In the genomic region with DNA sequence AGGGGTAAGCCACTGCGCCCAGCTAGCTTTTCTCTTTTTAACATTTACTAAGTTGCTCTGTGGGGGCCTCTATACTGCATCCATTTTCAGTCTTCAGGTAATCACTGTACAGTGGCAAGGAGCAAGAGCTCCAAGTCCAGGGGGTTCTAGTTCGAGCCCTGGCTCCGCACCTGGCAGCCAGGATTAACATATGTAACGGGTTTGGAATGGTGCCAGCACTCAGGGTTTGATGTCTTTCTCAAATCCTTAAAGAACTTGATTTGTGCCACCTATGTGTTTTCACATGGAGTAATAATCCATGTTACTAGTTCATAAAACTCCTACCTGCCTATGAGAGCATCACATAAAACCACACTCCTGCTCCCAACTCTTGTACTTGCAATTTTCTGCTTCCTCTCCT, we compare ENCODE assay signal across 17 cellular contexts. TPM values are rescaled to one million over a fixed set of nuclear protein-coding genes. Genes with fewer than 3 reads are reported as not detected.
DNase-seq lines count a peak whose midpoint lies in the region; ATAC-seq and TF ChIP-seq lines count a peak whose summit lies in the region.
"Had no signal": no experiment of that assay in that cellular context is flagged by ENCODE, and none has a peak within 500 bp of the region (broad histone marks: within the 10 kb centered on the region; RNA-seq: fewer than 3 reads in every experiment).

No MANE protein-coding gene starts in this region.

- intact Hi-C loops in tibial artery (cut with DNase I; ENCODE audit: low total_unique reads) = no loop called here

- H3K36me3 ChIP-seq in tibial artery = peaks cover 40 to 57% (median 57%) of the 10 kb centered on the region in 3 donors

- H3K27ac ChIP-seq in tibial artery = no peak overlapping the region

- no peaks in the 10 kb centered on the region for H3K9me3 Mint-ChIP-seq in activated naive CD4-positive, alpha-beta T cell treated with anti-CD3 and anti-CD28 coated beads, Interleukin-2, amount 50 U/mL, for 72 hours
- H3K9me3 Mint-ChIP-seq in activated naive CD8-positive, alpha-beta T cell treated with anti-CD3 and anti-CD28 coated beads for 36 hours = no peaks in the 10 kb centered on the region

- peak overlapping the region; percentile 22 to 57 for H3K27ac Mint-ChIP-seq in activated naive CD4-positive, alpha-beta T cell treated with anti-CD3 and anti-CD28 coated beads, Interleukin-2, amount 50 U/mL, for 72 hours
- H3K27ac Mint-ChIP-seq in activated naive CD8-positive, alpha-beta T cell treated with anti-CD3 and anti-CD28 coated beads for 36 hours = peak overlapping the region; percentile 59

- no peak overlapping the region for H3K4me3 Mint-ChIP-seq in activated naive CD8-positive, alpha-beta T cell treated with anti-CD3 and anti-CD28 coated beads for 36 hours

- DNase-seq in NCI-H82 (lab: John Stamatoyannopoulos, UW) (peak; percentile 40), NCI-H82 treated with DMSO at 0.1 percent for 48 hours (lab: John Stamatoyannopoulos, UW; ENCODE audit: unreplicated experiment) (no peak), tibial artery (peak; percentile 13 to 51), Ammon's horn (ENCODE audit: low spot score) (no peak), HuH-7 (ENCODE audit: low spot score) (no peak)
- DNase-seq in activated naive CD4-positive, alpha-beta T cell treated with anti-CD3 and anti-CD28 coated beads, Interleukin-2, amount 50 U/mL, for 72 hours (ENCODE audit: low spot score in 2 of 2) = no peak
- DNase-seq in activated naive CD4-positive, alpha-beta T cell (lab: John Stamatoyannopoulos, UW) = no peak
- DNase-seq in activated naive CD8-positive, alpha-beta T cell treated with anti-CD3 and anti-CD28 coated beads for 36 hours = no peak
- DNase-seq: C1 segment of cervical spinal cord, Caco-2, H7, IMR-90, NCI-H1436, NCI-H2081, NCI-H226, NCI-H526, PC-3 had no signal

- peaks cover 34% of the 10 kb centered on the region for H3K4me1 Mint-ChIP-seq in activated naive CD8-positive, alpha-beta T cell treated with anti-CD3 and anti-CD28 coated beads for 36 hours

- no peaks in the 10 kb centered on the region for H3K27me3 ChIP-seq in tibial artery

- no peak for ATAC-seq in activated naive CD4-positive, alpha-beta T cell treated with anti-CD3 and anti-CD28 coated beads, Interleukin-2, amount 50 U/mL, for 72 hours
- ATAC-seq: PC-3 had no signal

- no peak overlapping the region for H3K4me3 ChIP-seq in tibial artery

- TF ChIP-seq CTCF in tibial artery (IDR thresholded peaks at IDR 0.05) = no peak

- H3K4me1 ChIP-seq in tibial artery = peaks cover 0 to 23% (median 15%) of the 10 kb centered on the region in 4 donors

- H3K36me3 Mint-ChIP-seq in activated naive CD4-positive, alpha-beta T cell treated with anti-CD3 and anti-CD28 coated beads, Interleukin-2, amount 50 U/mL, for 72 hours = peaks cover 22 to 41% of the 10 kb centered on the region in 2 donors
- peaks cover 51% of the 10 kb centered on the region for H3K36me3 Mint-ChIP-seq in activated naive CD8-positive, alpha-beta T cell treated with anti-CD3 and anti-CD28 coated beads for 36 hours

- H3K9me3 ChIP-seq in tibial artery = no peaks in the 10 kb centered on the region
- H3K9me3 ChIP-seq: Caco-2 had no signal

- H3K27me3 Mint-ChIP-seq in activated naive CD8-positive, alpha-beta T cell treated with anti-CD3 and anti-CD28 coated beads for 36 hours = no peaks in the 10 kb centered on the region

RNA-seq across cellular contexts. Expression of gene GRPEL1, which starts 4.5 kb away (rescaled TPM):
- 10 to 100 TPM; 60.7 to 81.9 TPM for total RNA-seq in activated naive CD4-positive, alpha-beta T cell treated with anti-CD3 and anti-CD28 coated beads, Interleukin-2, amount 50 U/mL, for 72 hours
- total RNA-seq in activated naive CD8-positive, alpha-beta T cell treated with anti-CD3 and anti-CD28 coated beads for 36 hours = 100 to 1,000 TPM in 1 of 2 experiments, 10 to 100 TPM in 1; 96.6 to 109 TPM

RNA-seq across cellular contexts. Expression of gene TADA2B, which starts 20.2 kb away (rescaled TPM):
- total RNA-seq in activated naive CD4-positive, alpha-beta T cell treated with anti-CD3 and anti-CD28 coated beads, Interleukin-2, amount 50 U/mL, for 72 hours = 10 to 100 TPM; 11.8 to 12.7 TPM
- 10 to 100 TPM; 10.3 to 11.2 TPM for total RNA-seq in activated naive CD8-positive, alpha-beta T cell treated with anti-CD3 and anti-CD28 coated beads for 36 hours

Comparison
In these comparisons a context has a peak if more than half of its experiments do, and no peak if none do; other contexts are left out.
1. DNase-seq: peak in NCI-H82 (single experiment) and tibial artery (2 of 2); none in NCI-H82 treated with DMSO at 0.1 percent for 48 hours (single experiment), activated naive CD4-positive, alpha-beta T cell treated with anti-CD3 and anti-CD28 coated beads, Interleukin-2, amount 50 U/mL, for 72 hours (0 of 2), activated naive CD4-positive, alpha-beta T cell (0 of 4), activated naive CD8-positive, alpha-beta T cell treated with anti-CD3 and anti-CD28 coated beads for 36 hours (single experiment), Ammon's horn (single experiment) and HuH-7 (single experiment).